ENCODE assay signal across 8 cellular contexts in genomic region chr19:34639491-34640085, GRCh38. TPM values are rescaled to one million over a fixed set of nuclear protein-coding genes. Genes with fewer than 3 reads are reported as not detected.
A peak's percentile ranks its signal among the peaks of the same experiment; 100 is the strongest.
DNase-seq lines count a peak whose midpoint lies in the region; ATAC-seq and TF ChIP-seq lines count a peak whose summit lies in the region.

No MANE protein-coding gene starts in this region.

- intact Hi-C loops in esophagus squamous epithelium (cut with DNase I), result loop anchor here (5.0 kb wide), 1 partner anchor 73 kb away; no protein-coding TSS in a partner anchor
- intact Hi-C loops in testis (cut with DNase I; ENCODE audit: low total_unique reads), result no loop called here

- POLR2A ChIA-PET in HEK293T (lab: Yijun Ruan, JAX), result interaction anchor here (1.3 kb wide), 1 partner anchor 38 kb away, joined by 6 read pairs; the partner anchor contains the start of gene ZNF302
- POLR2A ChIA-PET in activated CD8-positive, alpha-beta T cell treated with anti-CD3 and anti-CD28 coated beads, Interleukin-2, amount 10 ng/mL, durations not matched to agents 7 days and 5 days (lab: Charles Lee), result interaction anchor here (0.8 kb wide), 1 partner anchor 38 kb away, joined by 3 read pairs; the partner anchor contains the start of genes SCGB2B2 and ZNF302

- DNase-seq in BE2C (peak; percentile 74), HEK293T (ENCODE audit: extremely low spot score) (peak; percentile 56), NCI-H774 (lab: John Stamatoyannopoulos, UW) (peak; percentile 49), esophagus squamous epithelium (lab: John Stamatoyannopoulos, UW) (no peak), neural crest cell (ENCODE audit: low read depth, low spot score) (peak; percentile 50), testis (peak; percentile 58)
- peak; percentile 78 for DNase-seq in activated CD8-positive, alpha-beta T cell treated with anti-CD3 and anti-CD28 coated beads, Interleukin-2, amount 10 ng/mL, durations not matched to agents 7 days and 5 days

- 20 to 23% methylated on average over 4 of the region's 4 CpGs for WGBS in esophagus squamous epithelium, 2 donors
- WGBS in testis, 2 donors, result 32 to 39% methylated on average over 4 of the region's 4 CpGs

- peaks cover 12% of the 10 kb centered on the region for H3K9me3 Mint-ChIP-seq in activated CD8-positive, alpha-beta T cell treated with anti-CD3 and anti-CD28 coated beads, Interleukin-2, amount 10 ng/mL, durations not matched to agents 7 days and 5 days (ENCODE audit: insufficient read depth)
- no peaks in the 10 kb centered on the region for H3K9me3 Mint-ChIP-seq in neural crest cell

- H3K4me3 Mint-ChIP-seq in activated CD8-positive, alpha-beta T cell treated with anti-CD3 and anti-CD28 coated beads, Interleukin-2, amount 10 ng/mL, durations not matched to agents 7 days and 5 days, result no peak overlapping the region
- no peak overlapping the region for H3K4me3 Mint-ChIP-seq in neural crest cell

- H3K36me3 ChIP-seq in BE2C (no peaks in the 10 kb centered on the region), esophagus squamous epithelium (no peaks in the 10 kb centered on the region), testis (ENCODE audit: low read depth, missing control alignments) (no peaks in the 10 kb centered on the region)

- no peak for ATAC-seq in activated CD8-positive, alpha-beta T cell treated with anti-CD3 and anti-CD28 coated beads, Interleukin-2, amount 10 ng/mL, durations not matched to agents 7 days and 5 days
- ATAC-seq in HG02623 (IDR thresholded peaks at IDR 0.05; ENCODE audit: unreplicated experiment), result no peak

- no peak overlapping the region for H3K27ac Mint-ChIP-seq in activated CD8-positive, alpha-beta T cell treated with anti-CD3 and anti-CD28 coated beads, Interleukin-2, amount 10 ng/mL, durations not matched to agents 7 days and 5 days
- no peak overlapping the region for H3K27ac Mint-ChIP-seq in neural crest cell (ENCODE audit: unreplicated experiment)

- no peaks in the 10 kb centered on the region; the same call in 1 of the 2 replicates for H3K4me1 ChIP-seq in BE2C
- H3K4me1 ChIP-seq in esophagus squamous epithelium, result no peaks in the 10 kb centered on the region
- H3K4me1 ChIP-seq in testis, result no peaks in the 10 kb centered on the region

- TF ChIP-seq CTCF in BE2C (IDR thresholded peaks at IDR 0.05; ENCODE audit: low read depth, low read length), result peak; percentile 84
- peak; percentile 58 to 75 (median 66) for TF ChIP-seq CTCF in esophagus squamous epithelium (IDR thresholded peaks at IDR 0.05)
- TF ChIP-seq CTCF in neural crest cell (conservative IDR thresholded peaks at IDR 0.05), result peak; percentile 78
- peak; percentile 42 to 75 (median 62) for TF ChIP-seq CTCF in testis (IDR thresholded peaks at IDR 0.05)

- H3K36me3 Mint-ChIP-seq in activated CD8-positive, alpha-beta T cell treated with anti-CD3 and anti-CD28 coated beads, Interleukin-2, amount 10 ng/mL, durations not matched to agents 7 days and 5 days (ENCODE audit: low read depth), result peaks cover 8% of the 10 kb centered on the region
- peaks cover 8% of the 10 kb centered on the region for H3K36me3 Mint-ChIP-seq in neural crest cell (ENCODE audit: low read depth)

- H3K4me3 ChIP-seq in BE2C (ENCODE audit: low read depth, low read length) (no peak overlapping the region), esophagus squamous epithelium (no peak overlapping the region), testis (no peak overlapping the region)

- CTCF ChIA-PET in HEK293T (lab: Yijun Ruan, JAX), result interaction anchor here (0.6 to 1.3 kb wide), 5 partner anchors 8 to 128 kb away, joined by 3 to 5 read pairs (median 4); no protein-coding TSS in a partner anchor
- CTCF ChIA-PET in activated CD8-positive, alpha-beta T cell treated with anti-CD3 and anti-CD28 coated beads, Interleukin-2, amount 10 ng/mL, durations not matched to agents 7 days and 5 days (lab: Charles Lee), result interaction anchor here (0.6 to 3.8 kb wide), 25 partner anchors 9 to 375 kb away, joined by 3 to 60 read pairs (median 4); partner anchors contain the start of genes SCGB2B2, ZNF30 and ZNF302

- TF ChIP-seq POLR2A in esophagus squamous epithelium (IDR thresholded peaks at IDR 0.05), result no peak
- TF ChIP-seq POLR2A in testis (IDR thresholded peaks at IDR 0.05), result no peak

- no peaks in the 10 kb centered on the region for H3K27me3 Mint-ChIP-seq in activated CD8-positive, alpha-beta T cell treated with anti-CD3 and anti-CD28 coated beads, Interleukin-2, amount 10 ng/mL, durations not matched to agents 7 days and 5 days (ENCODE audit: low read depth)
- peaks cover 21% of the 10 kb centered on the region for H3K27me3 Mint-ChIP-seq in neural crest cell (ENCODE audit: low read depth)

- H3K9me3 ChIP-seq in BE2C (no peaks in the 10 kb centered on the region), esophagus squamous epithelium (peaks cover 0 to 13% (median 11%) of the 10 kb centered on the region in 3 donors), testis (no peaks in the 10 kb centered on the region)

- H3K27me3 ChIP-seq in BE2C, result no peaks in the 10 kb centered on the region
- H3K27me3 ChIP-seq in esophagus squamous epithelium, result no peaks in the 10 kb centered on the region
- H3K27me3 ChIP-seq in testis, result no peaks in the 10 kb centered on the region

- no peaks in the 10 kb centered on the region for H3K4me1 Mint-ChIP-seq in activated CD8-positive, alpha-beta T cell treated with anti-CD3 and anti-CD28 coated beads, Interleukin-2, amount 10 ng/mL, durations not matched to agents 7 days and 5 days (ENCODE audit: low read depth)
- no peaks in the 10 kb centered on the region for H3K4me1 Mint-ChIP-seq in neural crest cell

- H3K27ac ChIP-seq in esophagus squamous epithelium (no peak overlapping the region), testis (no peak overlapping the region)

TF ChIP-seq in HEK293T, 16 proteins besides CTCF, POLR2A, EP300 and RAD21:
- TF ChIP-seq BHLHE40 (IDR thresholded peaks at IDR 0.05; ENCODE audit: borderline replicate concordance), result no peak
- no peak for TF ChIP-seq HDGF (IDR thresholded peaks at IDR 0.05; ENCODE audit: borderline replicate concordance)
- no peak for TF ChIP-seq FOXM1 (IDR thresholded peaks at IDR 0.05; ENCODE audit: borderline replicate concordance)
- TF ChIP-seq TARDBP (IDR thresholded peaks at IDR 0.05), result no peak
- TF ChIP-seq, protein P1, sequence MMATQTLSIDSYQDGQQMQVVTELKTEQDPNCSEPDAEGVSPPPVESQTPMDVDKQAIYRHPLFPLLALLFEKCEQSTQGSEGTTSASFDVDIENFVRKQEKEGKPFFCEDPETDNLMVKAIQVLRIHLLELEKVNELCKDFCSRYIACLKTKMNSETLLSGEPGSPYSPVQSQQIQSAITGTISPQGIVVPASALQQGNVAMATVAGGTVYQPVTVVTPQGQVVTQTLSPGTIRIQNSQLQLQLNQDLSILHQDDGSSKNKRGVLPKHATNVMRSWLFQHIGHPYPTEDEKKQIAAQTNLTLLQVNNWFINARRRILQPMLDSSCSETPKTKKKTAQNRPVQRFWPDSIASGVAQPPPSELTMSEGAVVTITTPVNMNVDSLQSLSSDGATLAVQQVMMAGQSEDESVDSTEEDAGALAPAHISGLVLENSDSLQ (IDR thresholded peaks at IDR 0.05), result no peak

RNA-seq across cellular contexts. Expression of gene SCGB2B2, which starts 37.4 kb away (rescaled TPM):
- 0.29 TPM for polyA plus RNA-seq in BE2C (2012; ENCODE audit: insufficient read depth, insufficient read length, low read depth)
- total RNA-seq in activated CD8-positive, alpha-beta T cell treated with anti-CD3 and anti-CD28 coated beads, Interleukin-2, amount 10 ng/mL, durations not matched to agents 7 days and 5 days, result under 1 TPM; 0.21 to 0.42 TPM
- total RNA-seq in esophagus squamous epithelium (under 1 TPM in 2 of 4 donors, not detected in 2; 0.48 to 0.57 TPM), neural crest cell (0.45 TPM in 1 of 2 replicates, not detected in the other), testis (1 to 10 TPM; 3.3 to 4.4 TPM)
- 1.5 TPM for polyA plus RNA-seq in testis (ENCODE audit: insufficient read depth, low read depth, low replicate concordance)

RNA-seq across cellular contexts. Expression of gene ZNF302, which starts 37.9 kb away (rescaled TPM):
- polyA plus RNA-seq in BE2C (2012; ENCODE audit: insufficient read depth, insufficient read length, low read depth), result 28.9 TPM
- 10 to 100 TPM; 18.3 to 19.1 TPM for total RNA-seq in activated CD8-positive, alpha-beta T cell treated with anti-CD3 and anti-CD28 coated beads, Interleukin-2, amount 10 ng/mL, durations not matched to agents 7 days and 5 days
- 10 to 100 TPM in 1 of 4 donors, 1 to 10 TPM in 3; 6.0 to 23.5 (median 6.2) TPM for total RNA-seq in esophagus squamous epithelium
- total RNA-seq in neural crest cell, result 36.7 and 37.0 TPM in 2 replicates
- total RNA-seq in testis, result 10 to 100 TPM; 36.7 to 50.8 TPM
- 24.1 TPM for polyA plus RNA-seq in testis (ENCODE audit: insufficient read depth, low read depth, low replicate concordance)
